17 cellular contexts compared by ENCODE assay signal in genomic region chr21:43829161-43829560, GRCh38. TPM values are rescaled to one million over a fixed set of nuclear protein-coding genes. Genes with fewer than 3 reads are reported as not detected.
A peak's percentile ranks its signal among the peaks of the same experiment; 100 is the strongest.
DNase-seq lines count a peak whose midpoint lies in the region; ATAC-seq and TF ChIP-seq lines count a peak whose summit lies in the region.
"Had no signal": no experiment of that assay in that cellular context is flagged by ENCODE, and none has a peak within 500 bp of the region (broad histone marks: within the 10 kb centered on the region; RNA-seq: fewer than 3 reads in every experiment).

No MANE protein-coding gene starts in this region.

- no peak overlapping the region for H3K9ac ChIP-seq in SK-N-SH
- no peak overlapping the region for H3K9ac ChIP-seq in neuronal stem cell (ENCODE audit: low read depth, low read length, poor library complexity)

- H3K4ac ChIP-seq in neuronal stem cell (ENCODE audit: low read length), result no peak overlapping the region

- H3K79me1 ChIP-seq in neuronal stem cell (ENCODE audit: low read depth, low read length), result peaks cover 3% of the 10 kb centered on the region

- DNase-seq in SK-N-SH, result peak; percentile 25
- DNase-seq in SJSA1 (ENCODE audit: low read depth in 1 of 2, low spot score in 2 of 2), result no peak
- no peak for DNase-seq in neuronal stem cell (ENCODE audit: low spot score)
- no peak for DNase-seq in SK-N-DZ (ENCODE audit: low spot score)
- DNase-seq in HPDE6-E6E7 (ENCODE audit: extremely low spot score), result no peak
- DNase-seq: CD4-positive, alpha-beta memory T cell; DMS 273 treated with DMSO at 0.1 percent for 48 hours; DND-41; EL; IMR-90 had no signal

- no peaks in the 10 kb centered on the region; the same call in 1 of the 2 replicates for H3K27me3 ChIP-seq in SK-N-SH (ENCODE audit: insufficient read depth)
- H3K27me3 ChIP-seq in SJSA1 (replicated peaks), result no peaks in the 10 kb centered on the region
- no peaks in the 10 kb centered on the region for H3K27me3 ChIP-seq in neuronal stem cell (ENCODE audit: control insufficient read depth in 3 of 3, insufficient read depth in 3 of 3, low read depth in 1 of 3, low read length in 3 of 3)

- no peaks in the 10 kb centered on the region for H3K79me2 ChIP-seq in SK-N-SH (ENCODE audit: insufficient read depth)

- no peak overlapping the region for H3K14ac ChIP-seq in neuronal stem cell (ENCODE audit: low read length)

- no peak overlapping the region for H3K4me3 ChIP-seq in SK-N-SH (ENCODE audit: low read depth in 2 of 2, low read length in 1 of 2)
- peak overlapping the region; percentile 23 for H3K4me3 ChIP-seq in SJSA1
- no peak overlapping the region for H3K4me3 ChIP-seq in neuronal stem cell (ENCODE audit: low read length in 2 of 2)
- H3K4me3 ChIP-seq: A549, GM12878, HAP-1 had no signal

- H2BK12ac ChIP-seq in neuronal stem cell (ENCODE audit: low read length), result no peak overlapping the region

- H3K4me1 ChIP-seq in SK-N-SH (ENCODE audit: control insufficient read depth in 1 of 2, insufficient read depth in 2 of 2, low read depth in 1 of 2, low read length in 1 of 2), result peaks cover 0 to 3% of the 10 kb centered on the region in 2 experiments; a peak in 2 of 4 replicates
- peaks cover 70% of the 10 kb centered on the region for H3K4me1 ChIP-seq in SJSA1 (replicated peaks)
- H3K4me1 ChIP-seq in neuronal stem cell (ENCODE audit: control insufficient read depth in 2 of 2, insufficient read depth in 1 of 2, low read depth in 1 of 2, low read length in 2 of 2), result peaks cover 0 to 10% of the 10 kb centered on the region in 2 donors
- H3K4me1 ChIP-seq: HAP-1 had no signal

- no peak for TF ChIP-seq CTCF in SK-N-SH (IDR thresholded peaks at IDR 0.05)

- WGBS in SK-N-SH (ENCODE audit: low lambda C conversion rate), result 77% methylated on average over 12 of the region's 12 CpGs
- no CpG with 5 or more reads among the region's 12 CpGs for WGBS in neuronal stem cell (ENCODE audit: extremely low coverage in 2 of 2, insufficient read length in 2 of 2, insufficient replicate concordance in 1 of 2), 2 donors

- H4K8ac ChIP-seq in neuronal stem cell (ENCODE audit: low read depth, low read length), result no peak overlapping the region

- no peaks in the 10 kb centered on the region for H3K9me2 ChIP-seq in SK-N-SH

- CTCF ChIA-PET in SK-N-SH (lab: Yijun Ruan, JAX), result interaction anchor here (2.3 kb wide), 1 partner anchor 146 kb away, joined by 10 read pairs; no protein-coding TSS in a partner anchor

- H3K36me3 ChIP-seq in SK-N-SH (replicated peaks in 1 of 2; ENCODE audit: control insufficient read depth in 1 of 2, insufficient read depth in 2 of 2, low read length in 1 of 2) (no peaks in the 10 kb centered on the region), SJSA1 (no peaks in the 10 kb centered on the region; the same call in 1 of the 2 replicates), neuronal stem cell (replicated peaks in 1 of 2; ENCODE audit: control insufficient read depth in 2 of 2, insufficient read depth in 2 of 2, low read length in 2 of 2) (no peaks in the 10 kb centered on the region)
- H3K36me3 ChIP-seq: HAP-1 had no signal

- H3K4me2 ChIP-seq in SK-N-SH (no peak overlapping the region), neuronal stem cell (ENCODE audit: insufficient read depth, low read length, poor library complexity, severe bottlenecking) (no peak overlapping the region)
- H3K4me2 ChIP-seq: A549 had no signal

- no peak overlapping the region for H3K23ac ChIP-seq in neuronal stem cell (ENCODE audit: low read depth, low read length, poor library complexity)

- ATAC-seq in SK-N-SH treated with all-trans-retinoic acid at 6 μM for 48 hours, result no peak
- no peak for ATAC-seq in GM21381 (IDR thresholded peaks at IDR 0.05; ENCODE audit: unreplicated experiment)

- peak overlapping the region; percentile 63 for H2AK5ac ChIP-seq in neuronal stem cell (ENCODE audit: low read depth, low read length)

- TF ChIP-seq RAD21 in SK-N-SH (IDR thresholded peaks at IDR 0.05; ENCODE audit: low read length), result no peak

- H4K20me1 ChIP-seq in SK-N-SH (ENCODE audit: insufficient read depth), result no peaks in the 10 kb centered on the region

- TF ChIP-seq EP300 in SK-N-SH (IDR thresholded peaks at IDR 0.05; ENCODE audit: borderline replicate concordance in 1 of 2, low read depth in 1 of 2, low read length in 1 of 2), result no peak

- no peak overlapping the region for H2BK15ac ChIP-seq in neuronal stem cell (ENCODE audit: low read length)

- no peaks in the 10 kb centered on the region for H3F3A ChIP-seq in SK-N-SH (replicated peaks; ENCODE audit: insufficient read depth)

- peak overlapping the region; percentile 43 for H4K91ac ChIP-seq in neuronal stem cell (ENCODE audit: low read depth, low read length, poor library complexity)

- H3K9me3 ChIP-seq in SK-N-SH, result no peaks in the 10 kb centered on the region
- 0 out of 2 replicates have a peak, but pooled peaks cover 3% of the 10 kb centered on the region for H3K9me3 ChIP-seq in SJSA1 (replicated peaks)
- peaks cover 5 to 12% of the 10 kb centered on the region in 2 donors for H3K9me3 ChIP-seq in neuronal stem cell (replicated peaks in 1 of 2; ENCODE audit: control insufficient read depth in 2 of 2, insufficient read depth in 1 of 2, low read depth in 1 of 2, low read length in 2 of 2)
- H3K9me3 ChIP-seq: A549 had no signal

- H2AFZ ChIP-seq in SK-N-SH (ENCODE audit: low read depth) (no peak overlapping the region), neuronal stem cell (ENCODE audit: low read length) (no peak overlapping the region)

- H2BK5ac ChIP-seq in neuronal stem cell (ENCODE audit: low read length), result peak overlapping the region; percentile 13

- POLR2A ChIA-PET in SK-N-SH (lab: Yijun Ruan, JAX), result no interaction called here

- H2BK120ac ChIP-seq in neuronal stem cell (ENCODE audit: low read depth, low read length), result no peak overlapping the region

- no peak overlapping the region for H3K27ac ChIP-seq in SK-N-SH (ENCODE audit: low read depth in 2 of 2, low read length in 1 of 2)
- H3K27ac ChIP-seq in SJSA1, result peak overlapping the region; percentile 97
- no peak overlapping the region for H3K27ac ChIP-seq in neuronal stem cell (replicated peaks; ENCODE audit: low read length)
- H3K27ac ChIP-seq: 22Rv1, A549, C4-2B had no signal

- no peak overlapping the region for H3K18ac ChIP-seq in neuronal stem cell (ENCODE audit: low read length)

TF ChIP-seq in SK-N-SH, 30 proteins besides CTCF, POLR2A, EP300 and RAD21 (continues in another document):
- no peak for TF ChIP-seq USF1 (IDR thresholded peaks at IDR 0.05; ENCODE audit: borderline replicate concordance, low read depth)
- no peak for TF ChIP-seq SIN3A (IDR thresholded peaks at IDR 0.05; ENCODE audit: borderline replicate concordance, low read depth, low read length)
- no peak for TF ChIP-seq NFIC (IDR thresholded peaks at IDR 0.05; ENCODE audit: borderline replicate concordance)
- TF ChIP-seq MXI1 (IDR thresholded peaks at IDR 0.05; ENCODE audit: low read depth, low read length), result no peak
- TF ChIP-seq NRF1 (IDR thresholded peaks at IDR 0.05; ENCODE audit: low read depth, low read length), result no peak
- no peak for TF ChIP-seq MEF2A (IDR thresholded peaks at IDR 0.05; ENCODE audit: borderline replicate concordance, low read depth)

TF ChIP-seq in SK-N-SH treated with all-trans-retinoic acid at 6 μM for 48 hours, 23 proteins besides CTCF, POLR2A, EP300 and RAD21 (continues in another document):
- TF ChIP-seq ISL1 (CRISPR knock-in tag; IDR thresholded peaks at IDR 0.05) (no peak), POU6F1 (CRISPR knock-in tag; IDR thresholded peaks at IDR 0.05; ENCODE audit: borderline replicate concordance, low read depth) (no peak), SNAI2 (CRISPR knock-in tag; IDR thresholded peaks at IDR 0.05) (no peak)

RNA-seq across cellular contexts. Expression of gene AGPAT3, which starts 35.9 kb away (rescaled TPM):
- polyA plus RNA-seq in SK-N-SH (2012; rRNA removed), result 35.3 and 40.0 TPM in 2 replicates
- 23.8 and 31.4 TPM in 2 replicates for polyA plus RNA-seq in SK-N-SH (2012; cell fraction: cytosol; rRNA removed)
- 48.1 and 49.4 TPM in 2 replicates for polyA plus RNA-seq in SK-N-SH (2012; cell fraction: nucleus; rRNA removed)
- total RNA-seq in SJSA1 (2014; rRNA removed; shearing (Covaris generic)), result 43.5 and 66.9 TPM in 2 replicates
- polyA plus RNA-seq in neuronal stem cell (2013, experiment 1 of 2), result 7.7 TPM
- 7.4 TPM for polyA plus RNA-seq in neuronal stem cell (2013, experiment 2 of 2)
- 9.8 and 11.2 TPM in 2 replicates for polyA plus RNA-seq in SK-N-DZ (2014; cell fraction: cytosol; rRNA removed)
- 9.4 and 14.0 TPM in 2 replicates for polyA plus RNA-seq in SK-N-DZ (2014; cell fraction: nucleus; rRNA removed)

RNA-seq across cellular contexts. Expression of gene RRP1, which starts 39.8 kb away (rescaled TPM):
- polyA plus RNA-seq in SK-N-SH (2012; rRNA removed), result 12.0 and 22.7 TPM in 2 replicates
- polyA plus RNA-seq in SK-N-SH (2012; cell fraction: cytosol; rRNA removed), result 12.0 and 14.8 TPM in 2 replicates
- 46.0 and 48.9 TPM in 2 replicates for polyA plus RNA-seq in SK-N-SH (2012; cell fraction: nucleus; rRNA removed)
- total RNA-seq in SJSA1 (2014; rRNA removed; shearing (Covaris generic)), result 29.2 and 30.4 TPM in 2 replicates
- 18.5 TPM for polyA plus RNA-seq in neuronal stem cell (2013, experiment 1 of 2)
- polyA plus RNA-seq in neuronal stem cell (2013, experiment 2 of 2), result 19.3 TPM
- polyA plus RNA-seq in SK-N-DZ (2014; cell fraction: cytosol; rRNA removed), result 32.7 and 45.9 TPM in 2 replicates
- 93.3 and 129 TPM in 2 replicates for polyA plus RNA-seq in SK-N-DZ (2014; cell fraction: nucleus; rRNA removed)

RNA-seq across cellular contexts. Expression of gene CSTB, which starts 53.1 kb away (rescaled TPM):
- polyA plus RNA-seq in SK-N-SH (2012; rRNA removed), result 64.5 and 101 TPM in 2 replicates
- polyA plus RNA-seq in SK-N-SH (2012; cell fraction: cytosol; rRNA removed), result 74.5 and 76.9 TPM in 2 replicates
- polyA plus RNA-seq in SK-N-SH (2012; cell fraction: nucleus; rRNA removed), result 34.0 and 36.2 TPM in 2 replicates
- 11.9 and 14.9 TPM in 2 replicates for total RNA-seq in SJSA1 (2014; rRNA removed; shearing (Covaris generic))
- polyA plus RNA-seq in neuronal stem cell (2013, experiment 1 of 2), result 86.0 TPM
- polyA plus RNA-seq in neuronal stem cell (2013, experiment 2 of 2), result 88.8 TPM
- 8.0 and 9.6 TPM in 2 replicates for polyA plus RNA-seq in SK-N-DZ (2014; cell fraction: cytosol; rRNA removed)
- polyA plus RNA-seq in SK-N-DZ (2014; cell fraction: nucleus; rRNA removed), result 7.8 and 9.3 TPM in 2 replicates
